In genomic region chr10:51203359-51203758, GRCh38 we compare ENCODE assay signal across 19 cellular contexts.
DNase-seq lines count a peak whose midpoint lies in the region; ATAC-seq, FAIRE-seq and TF ChIP-seq lines count a peak whose summit lies in the region.
"Had no signal": no experiment of that assay in that cellular context is flagged by ENCODE, and none has a peak within 500 bp of the region (broad histone marks: within the 10 kb centered on the region; RNA-seq: fewer than 3 reads in every experiment).

No MANE protein-coding gene starts in this region.

- H4K20me1 ChIP-seq in neural progenitor cell (ENCODE audit: low read depth), result no peaks in the 10 kb centered on the region

- TF ChIP-seq CTCF in endodermal cell (conservative IDR thresholded peaks at IDR 0.05) (no peak), neural progenitor cell (IDR thresholded peaks at IDR 0.05) (no peak)

- H3K4me1 ChIP-seq in HUES64 (ENCODE audit: insufficient read depth, low read length) (peaks cover 18% of the 10 kb centered on the region), endodermal cell (ENCODE audit: control insufficient read depth, insufficient read depth, low read length) (no peaks in the 10 kb centered on the region), iPS-18a (ENCODE audit: control insufficient read depth, low read depth, low read length) (peaks cover 22% of the 10 kb centered on the region), neural progenitor cell (peaks cover 27% of the 10 kb centered on the region)
- H3K4me1 ChIP-seq: A549, BE2C had no signal

- H3K36me3 ChIP-seq in HUES64 (ENCODE audit: insufficient read depth, low read length), result no peaks in the 10 kb centered on the region
- no peaks in the 10 kb centered on the region for H3K36me3 ChIP-seq in endodermal cell (ENCODE audit: control insufficient read depth, insufficient read depth, low read length)
- H3K36me3 ChIP-seq in iPS-18a (ENCODE audit: control insufficient read depth, low read depth, low read length), result no peaks in the 10 kb centered on the region
- no peaks in the 10 kb centered on the region for H3K36me3 ChIP-seq in neural progenitor cell
- H3K36me3 ChIP-seq: BE2C had no signal

- H3K36me3 Mint-ChIP-seq in endodermal cell (ENCODE audit: low read depth), result no peaks in the 10 kb centered on the region
- no peaks in the 10 kb centered on the region for H3K36me3 Mint-ChIP-seq in neural progenitor cell
- no peaks in the 10 kb centered on the region for H3K36me3 Mint-ChIP-seq in activated T-cell treated with anti-CD3 and anti-CD28 coated beads, Interleukin-2, amount 50 U/mL, for 4 hours (ENCODE audit: insufficient read depth)
- H3K36me3 Mint-ChIP-seq: CD4-positive, alpha-beta memory T cell had no signal

- DNase-seq in endodermal cell, result peak; percentile 61
- DNase-seq in neural progenitor cell (ENCODE audit: low spot score), result peak; percentile 55
- DNase-seq in activated T-cell treated with anti-CD3 and anti-CD28 coated beads, Interleukin-2, amount 50 U/mL, for 4 hours, result no peak
- no peak for DNase-seq in mucosa of gallbladder (ENCODE audit: low spot score)
- DNase-seq in NCI-H2196 treated with DMSO at 0.1 percent for 48 hours (lab: John Stamatoyannopoulos, UW; ENCODE audit: unreplicated experiment), result no peak
- DNase-seq in H54 (ENCODE audit: insufficient read length, low spot score), result no peak
- DNase-seq: BE2C, DMS153, DMS79 treated with DMSO at 0.1 percent for 48 hours, EL had no signal

- no peak for ATAC-seq in activated T-cell treated with anti-CD3 and anti-CD28 coated beads, Interleukin-2, amount 50 U/mL, for 4 hours
- ATAC-seq: A549 had no signal

- H3K9me3 Mint-ChIP-seq in endodermal cell, result no peaks in the 10 kb centered on the region
- H3K9me3 Mint-ChIP-seq in neural progenitor cell, result no peaks in the 10 kb centered on the region
- H3K9me3 Mint-ChIP-seq in activated T-cell treated with anti-CD3 and anti-CD28 coated beads, Interleukin-2, amount 50 U/mL, for 4 hours, result peaks cover 3% of the 10 kb centered on the region

- H3F3A ChIP-seq in neural progenitor cell (ENCODE audit: low read depth), result peaks cover 5% of the 10 kb centered on the region

- 79% methylated on average over 2 of the region's 2 CpGs for WGBS in HUES64
- 86 to 100% methylated on average over 1 to 2 of the region's 2 CpGs for WGBS in endodermal cell (ENCODE audit: insufficient coverage in 1 of 2, insufficient read length in 1 of 2), 2 experiments

- no peak overlapping the region for H2AFZ ChIP-seq in neural progenitor cell (replicated peaks)

- H3K9ac ChIP-seq in HUES64 (ENCODE audit: low read depth, low read length) (peak overlapping the region; percentile 35; the same call in 1 of the 2 replicates), endodermal cell (ENCODE audit: extremely low read depth, low read length, poor library complexity, severe bottlenecking) (no peak overlapping the region), iPS-18a (ENCODE audit: low read length) (peak overlapping the region; percentile 12), neural progenitor cell (no peak overlapping the region)

- H3K4me3 ChIP-seq in HUES64 (ENCODE audit: low read length) (no peak overlapping the region), endodermal cell (ENCODE audit: low read length) (no peak overlapping the region), iPS-18a (ENCODE audit: low read length) (peak overlapping the region; percentile 16), neural progenitor cell (no peak overlapping the region)
- H3K4me3 ChIP-seq: A549 had no signal

- no peaks in the 10 kb centered on the region for H3K79me2 ChIP-seq in neural progenitor cell (ENCODE audit: low read depth)

- no peaks in the 10 kb centered on the region for H3K27me3 Mint-ChIP-seq in endodermal cell (ENCODE audit: insufficient read depth)
- H3K27me3 Mint-ChIP-seq in neural progenitor cell (ENCODE audit: insufficient read depth, low read depth), result no peaks in the 10 kb centered on the region
- no peaks in the 10 kb centered on the region for H3K27me3 Mint-ChIP-seq in activated T-cell treated with anti-CD3 and anti-CD28 coated beads, Interleukin-2, amount 50 U/mL, for 4 hours (ENCODE audit: low read depth)
- H3K27me3 Mint-ChIP-seq: CD4-positive, alpha-beta memory T cell had no signal

- H3K4me1 Mint-ChIP-seq in endodermal cell (no peaks in the 10 kb centered on the region), neural progenitor cell (peaks cover 3% of the 10 kb centered on the region)
- H3K4me1 Mint-ChIP-seq in activated T-cell treated with anti-CD3 and anti-CD28 coated beads, Interleukin-2, amount 50 U/mL, for 4 hours (ENCODE audit: low read depth), result no peaks in the 10 kb centered on the region
- H3K4me1 Mint-ChIP-seq: CD4-positive, alpha-beta memory T cell had no signal

- H3K9me3 ChIP-seq in HUES64 (ENCODE audit: insufficient read depth, low read depth, low read length) (no peaks in the 10 kb centered on the region), endodermal cell (ENCODE audit: control insufficient read depth, low read length) (no peaks in the 10 kb centered on the region), iPS-18a (ENCODE audit: control insufficient read depth, low read depth, low read length) (no peaks in the 10 kb centered on the region), neural progenitor cell (ENCODE audit: low read depth) (no peaks in the 10 kb centered on the region)
- H3K9me3 ChIP-seq: A549, BE2C had no signal

- FAIRE-seq in H54 (lab: Jason Lieb, UNC), result no peak
- FAIRE-seq: A549, D721Med, G401.6, GM12891, GM19239 had no signal

- H3K27ac ChIP-seq in HUES64 (ENCODE audit: low read depth, low read length), result peak overlapping the region; percentile 36; the same call in 1 of the 2 replicates
- no peak overlapping the region for H3K27ac ChIP-seq in endodermal cell (ENCODE audit: low read depth, low read length)
- H3K27ac ChIP-seq in iPS-18a (ENCODE audit: low read length), result no peak overlapping the region
- peak overlapping the region; percentile 56 for H3K27ac ChIP-seq in neural progenitor cell
- H3K27ac ChIP-seq: A549, C4-2B had no signal

- H3K27ac Mint-ChIP-seq in endodermal cell (no peak overlapping the region), neural progenitor cell (no peak overlapping the region)
- H3K27ac Mint-ChIP-seq: CD4-positive, alpha-beta memory T cell had no signal

- H3K4me2 ChIP-seq in neural progenitor cell, result peak overlapping the region; percentile 48
- H3K4me2 ChIP-seq: A549 had no signal

- H3K4me3 Mint-ChIP-seq in endodermal cell (no peak overlapping the region), neural progenitor cell (no peak overlapping the region)
- H3K4me3 Mint-ChIP-seq in activated T-cell treated with anti-CD3 and anti-CD28 coated beads, Interleukin-2, amount 50 U/mL, for 4 hours, result no peak overlapping the region
- H3K4me3 Mint-ChIP-seq: CD4-positive, alpha-beta memory T cell had no signal

- no peaks in the 10 kb centered on the region for H3K27me3 ChIP-seq in HUES64 (ENCODE audit: insufficient read depth, low read length)
- no peaks in the 10 kb centered on the region for H3K27me3 ChIP-seq in endodermal cell (ENCODE audit: control insufficient read depth, insufficient read depth, low read length, poor library complexity, severe bottlenecking)
- H3K27me3 ChIP-seq in iPS-18a (ENCODE audit: control insufficient read depth, insufficient read depth, low read length), result no peaks in the 10 kb centered on the region
- H3K27me3 ChIP-seq in neural progenitor cell, result no peaks in the 10 kb centered on the region
- H3K27me3 ChIP-seq: BE2C had no signal

- no peak for TF ChIP-seq POLR2A in H54 (IDR thresholded peaks at IDR 0.05; ENCODE audit: low read depth, low read length)

Comparison
In these comparisons a context has a peak if more than half of its experiments do, and no peak if none do; other contexts are left out.
1. H3K27ac ChIP-seq: peak in HUES64 (single experiment) and neural progenitor cell (single experiment); none in endodermal cell (single experiment) and iPS-18a (single experiment).
2. H3K9ac ChIP-seq: peak in HUES64 (single experiment) and iPS-18a (single experiment); none in endodermal cell (single experiment) and neural progenitor cell (single experiment).
3. DNase-seq: peak in endodermal cell (single experiment) and neural progenitor cell (single experiment); none in activated T-cell treated with anti-CD3 and anti-CD28 coated beads, Interleukin-2, amount 50 U/mL, for 4 hours (single experiment), mucosa of gallbladder (single experiment), NCI-H2196 treated with DMSO at 0.1 percent for 48 hours (single experiment) and H54 (single experiment).